32 cellular contexts compared by ENCODE assay signal in genomic region chr15:31131853-31132375, GRCh38. TPM values are rescaled to one million over a fixed set of nuclear protein-coding genes. Genes with fewer than 3 reads are reported as not detected.
"Had no signal": no experiment of that assay in that cellular context is flagged by ENCODE, and none has a peak within 500 bp of the region (broad histone marks: within the 10 kb centered on the region; RNA-seq: fewer than 3 reads in every experiment).

No MANE protein-coding gene starts in this region.

- H3K27me3 Mint-ChIP-seq: stimulated activated memory B cell treated with anti-CD40 and anti-IgM and Interleukin-4, amounts not matched to agents 10 μg/mL and 1 μg/mL and 100 μg/mL, for 72 hours; type B pancreatic cell had no signal

- H3K36me3 ChIP-seq: left lung, lower lobe of right lung, ovary, right atrium auricular region, right lobe of liver, suprapubic skin, thoracic aorta, tibial artery, vagina had no signal

- H3K27ac Mint-ChIP-seq: naive thymus-derived CD8-positive, alpha-beta T cell; stimulated activated memory B cell treated with anti-CD40 and anti-IgM and Interleukin-4, amounts not matched to agents 10 μg/mL and 1 μg/mL and 100 μg/mL, for 72 hours; type B pancreatic cell had no signal

- H3K9me3 ChIP-seq: left lung, lower lobe of right lung, ovary, right atrium auricular region, right lobe of liver, suprapubic skin, thoracic aorta, vagina had no signal

- H3K9me3 Mint-ChIP-seq: immature natural killer cell; naive thymus-derived CD8-positive, alpha-beta T cell had no signal

- ATAC-seq: left colon; left lung; lower lobe of right lung; naive thymus-derived CD8-positive, alpha-beta T cell; right lobe of liver; stimulated activated memory B cell treated with anti-CD40 and anti-IgM and Interleukin-4, amounts not matched to agents 10 μg/mL and 1 μg/mL and 100 μg/mL, for 72 hours; stimulated activated naive CD8-positive, alpha-beta T cell treated with anti-CD3 and anti-CD28 coated beads, Interleukin-15, Interleukin-2, amounts not matched to agents 100 U/mL and 50 U/mL, for 24 hours had no signal

- DNase-seq: hypothalamus; immature natural killer cell; kidney; left colon; left lung; lower lobe of right lung; mammary epithelial cell; mesenchymal stem cell; naive thymus-derived CD8-positive, alpha-beta T cell; ovary; right lobe of liver; stimulated activated CD4-positive, alpha-beta T cell treated with anti-CD3 and anti-CD28 coated beads, Interleukin-1b, Interleukin-23, amount 100 ng/mL, for 48 hours; stimulated activated CD4-positive, alpha-beta T cell treated with anti-CD3 and anti-CD28 coated beads, Interleukin-2, amount 100 ng/mL, for 48 hours; stimulated activated CD4-positive, alpha-beta T cell treated with anti-CD3 and anti-CD28 coated beads, Interleukin-4, amount 100 ng/mL, for 4 hours; stimulated activated CD8-positive, alpha-beta memory T cell treated with anti-CD3 and anti-CD28 coated beads, Interleukin-4, amount 100 ng/mL, for 48 hours; stimulated activated naive CD8-positive, alpha-beta T cell treated with anti-CD3 and anti-CD28 coated beads, Interleukin-15, Interleukin-2, amounts not matched to agents 100 U/mL and 50 U/mL, for 24 hours; tibial artery had no signal

- H3K36me3 Mint-ChIP-seq: immature natural killer cell; naive thymus-derived CD8-positive, alpha-beta T cell; stimulated activated memory B cell treated with anti-CD40 and anti-IgM and Interleukin-4, amounts not matched to agents 10 μg/mL and 1 μg/mL and 100 μg/mL, for 72 hours; type B pancreatic cell had no signal

- H3K4me3 ChIP-seq: left lung, lower lobe of right lung, ovary, right atrium auricular region, right lobe of liver, smooth muscle cell, suprapubic skin, thoracic aorta, tibial artery, vagina had no signal

- H3K4me3 Mint-ChIP-seq: stimulated activated memory B cell treated with anti-CD40 and anti-IgM and Interleukin-4, amounts not matched to agents 10 μg/mL and 1 μg/mL and 100 μg/mL, for 72 hours; type B pancreatic cell had no signal

- H3K27ac ChIP-seq: left lung, lower lobe of right lung, ovary, right atrium auricular region, right lobe of liver, suprapubic skin, thoracic aorta, tibial artery, vagina had no signal

- H3K27me3 ChIP-seq: left lung, ovary, right atrium auricular region, right lobe of liver, suprapubic skin, vagina had no signal

RNA-seq across cellular contexts. Expression of gene TRPM1, which starts 30.4 kb away (rescaled TPM):
- total RNA-seq: kidney; left colon; left lung; liver; lower lobe of right lung; mammary epithelial cell; mucosa of gallbladder; naive thymus-derived CD8-positive, alpha-beta T cell; ovary; progenitor cell of endocrine pancreas; renal cortical epithelial cell; right atrium auricular region; right lobe of liver; skeletal muscle tissue; smooth muscle cell; subcutaneous adipose tissue; thoracic aorta; urinary bladder; vagina had no signal
- polyA plus RNA-seq: liver; mammary epithelial cell; naive thymus-derived CD8-positive, alpha-beta T cell; neural cell; smooth muscle cell; urinary bladder had no signal
